In the genomic region with DNA sequence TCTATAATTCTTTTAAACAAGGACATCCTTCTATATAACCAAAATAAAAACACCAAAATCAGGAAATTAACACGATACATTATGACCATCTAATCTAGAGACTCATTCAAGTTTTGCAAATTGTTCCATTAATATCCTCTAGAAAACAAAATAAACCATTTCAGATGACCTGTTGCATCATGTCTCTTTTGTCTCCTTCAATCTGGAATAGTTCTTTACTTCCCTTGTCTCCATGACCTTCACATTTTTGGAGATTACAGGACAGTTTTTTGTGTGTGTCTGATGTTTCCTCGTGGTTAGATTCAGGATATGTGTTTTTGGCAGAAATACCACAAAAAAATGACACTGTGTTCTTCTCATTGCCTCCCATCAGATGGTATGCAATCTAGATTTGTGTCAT, we compare ENCODE assay signal across 35 cellular contexts.
"Had no signal": no experiment of that assay in that cellular context is flagged by ENCODE, and none has a peak within 500 bp of the region (broad histone marks: within the 10 kb centered on the region; RNA-seq: fewer than 3 reads in every experiment).

No MANE protein-coding gene starts in this region.

- DNase-seq: activated B cell treated with CpG ODN at 0.5 μM for 24 hours; activated CD4-positive, alpha-beta T cell treated with anti-CD3 and anti-CD28 coated beads for 48 hours; activated CD4-positive, alpha-beta T cell treated with anti-CD3 and anti-CD28 coated beads, Interleukin-2, amount 50 U/mL, for 1 hour; activated CD4-positive, alpha-beta T cell treated with anti-CD3 and anti-CD28 coated beads, Interleukin-2, amount 50 U/mL, for 48 hours; activated CD8-positive, alpha-beta memory T cell treated with anti-CD3 and anti-CD28 coated beads for 24 hours; activated CD8-positive, alpha-beta T cell treated with anti-CD3 and anti-CD28 coated beads for 36 hours; activated effector memory CD4-positive, alpha-beta T cell treated with Interleukin-2 at 50 U/mL for 16 hours; activated gamma-delta T cell treated with Interleukin-2 at 50 U/mL for 16 hours; activated naive CD4-positive, alpha-beta T cell treated with Interleukin-2 at 50 U/mL for 16 hours; activated naive CD8-positive, alpha-beta T cell treated with anti-CD3 and anti-CD28 coated beads for 36 hours; activated naive CD8-positive, alpha-beta T cell treated with anti-CD3 and anti-CD28 coated beads, Interleukin-2, amount 50 U/mL, for 24 hours; activated T-cell treated with anti-CD3 and anti-CD28 coated beads, Interleukin-2, amount 50 U/mL, for 4 hours; amygdala; central memory CD4-positive, alpha-beta T cell; cerebellar nuclear complex; colonic mucosa; effector CD8-positive, alpha-beta T cell; foreskin keratinocyte; gastrocnemius medialis; glutamatergic neuron; heart left ventricle; T1000; WERI-Rb-1 had no signal

- H3K36me3 Mint-ChIP-seq: activated naive CD4-positive, alpha-beta T cell treated with anti-CD3 and anti-CD28 coated beads, Interleukin-2, amount 50 U/mL, for 24 hours; activated naive CD8-positive, alpha-beta T cell treated with anti-CD3 and anti-CD28 coated beads for 36 hours; brain had no signal

- ATAC-seq: activated CD4-positive, CD25-positive, alpha-beta regulatory T cell treated with anti-CD3 and anti-CD28 coated beads, Interleukin-2, amount 50 U/mL, for 24 hours; activated CD8-positive, alpha-beta T cell treated with anti-CD3 and anti-CD28 coated beads for 36 hours; activated naive CD8-positive, alpha-beta T cell treated with anti-CD3 and anti-CD28 coated beads, Interleukin-2, amount 50 U/mL, for 24 hours; activated T-cell treated with anti-CD3 and anti-CD28 coated beads, Interleukin-2, amount 50 U/mL, for 4 hours; activated T-helper 17 cell treated with anti-CD3 and anti-CD28 coated beads, Interleukin-2, amount 50 U/mL, for 72 hours; esophagus mucosa; foreskin keratinocyte; gastrocnemius medialis; heart left ventricle had no signal

- H3K4me3 ChIP-seq: adrenal gland, ascending aorta, breast epithelium, cardiac muscle cell, colonic mucosa, gastrocnemius medialis, heart left ventricle had no signal

- FAIRE-seq: endometrium had no signal

- H3K27me3 Mint-ChIP-seq: activated T-helper 17 cell treated with anti-CD3 and anti-CD28 coated beads, Interleukin-2, amount 50 U/mL, for 72 hours had no signal

- H3K27ac ChIP-seq: adrenal gland, ascending aorta, breast epithelium, cardiac muscle cell, colonic mucosa, foreskin keratinocyte, gastrocnemius medialis, heart left ventricle, WERI-Rb-1 had no signal

- H3K36me3 ChIP-seq: adrenal gland, ascending aorta, breast epithelium, cardiac muscle cell, colonic mucosa, gastrocnemius medialis, heart left ventricle, WERI-Rb-1 had no signal

- H3K4me1 ChIP-seq: breast epithelium, colonic mucosa, foreskin keratinocyte had no signal

- H3K4me3 Mint-ChIP-seq: activated B cell treated with CpG ODN at 0.5 μM for 24 hours; activated CD8-positive, alpha-beta T cell treated with anti-CD3 and anti-CD28 coated beads for 36 hours; activated naive CD4-positive, alpha-beta T cell treated with anti-CD3 and anti-CD28 coated beads, Interleukin-2, amount 50 U/mL, for 24 hours; activated naive CD8-positive, alpha-beta T cell treated with anti-CD3 and anti-CD28 coated beads for 36 hours; activated naive CD8-positive, alpha-beta T cell treated with anti-CD3 and anti-CD28 coated beads, Interleukin-2, amount 50 U/mL, for 24 hours; activated T-cell treated with anti-CD3 and anti-CD28 coated beads, Interleukin-2, amount 50 U/mL, for 4 hours; activated T-helper 17 cell treated with anti-CD3 and anti-CD28 coated beads, Interleukin-2, amount 50 U/mL, for 72 hours; brain; T-helper 1 cell treated with Interleukin-12 subunit alpha and Interleukin-12 subunit beta and Interleukin-4 antibody, amounts not matched to agents 30 μg/mL and 1 μg/mL, for 36 hours; T-helper 2 cell treated with Interferon-gamma antibody and Interleukin-4, amounts not matched to agents 5 μg/mL and 100 μg/mL, for 36 hours had no signal

- H3K9me3 ChIP-seq: adrenal gland, ascending aorta, breast epithelium, colonic mucosa, gastrocnemius medialis, heart left ventricle had no signal

- H3K27me3 ChIP-seq: adrenal gland, ascending aorta, breast epithelium, cardiac muscle cell, colonic mucosa, gastrocnemius medialis, heart left ventricle had no signal

- H3K27ac Mint-ChIP-seq: activated B cell treated with CpG ODN at 0.5 μM for 24 hours; activated CD8-positive, alpha-beta T cell treated with anti-CD3 and anti-CD28 coated beads for 36 hours; activated naive CD4-positive, alpha-beta T cell treated with anti-CD3 and anti-CD28 coated beads, Interleukin-2, amount 50 U/mL, for 24 hours; activated naive CD8-positive, alpha-beta T cell treated with anti-CD3 and anti-CD28 coated beads for 36 hours; activated naive CD8-positive, alpha-beta T cell treated with anti-CD3 and anti-CD28 coated beads, Interleukin-2, amount 50 U/mL, for 24 hours; activated T-helper 17 cell treated with anti-CD3 and anti-CD28 coated beads, Interleukin-2, amount 50 U/mL, for 72 hours; brain; T-helper 1 cell treated with Interleukin-12 subunit alpha and Interleukin-12 subunit beta and Interleukin-4 antibody, amounts not matched to agents 30 μg/mL and 1 μg/mL, for 36 hours; T-helper 2 cell treated with Interferon-gamma antibody and Interleukin-4, amounts not matched to agents 5 μg/mL and 100 μg/mL, for 36 hours had no signal

- H3K4me1 Mint-ChIP-seq: activated B cell treated with CpG ODN at 0.5 μM for 24 hours; activated naive CD4-positive, alpha-beta T cell treated with anti-CD3 and anti-CD28 coated beads, Interleukin-2, amount 50 U/mL, for 24 hours; activated naive CD8-positive, alpha-beta T cell treated with anti-CD3 and anti-CD28 coated beads for 36 hours had no signal
